Comparison of ENCODE assay signal across 1 cellular context in the genomic region with DNA sequence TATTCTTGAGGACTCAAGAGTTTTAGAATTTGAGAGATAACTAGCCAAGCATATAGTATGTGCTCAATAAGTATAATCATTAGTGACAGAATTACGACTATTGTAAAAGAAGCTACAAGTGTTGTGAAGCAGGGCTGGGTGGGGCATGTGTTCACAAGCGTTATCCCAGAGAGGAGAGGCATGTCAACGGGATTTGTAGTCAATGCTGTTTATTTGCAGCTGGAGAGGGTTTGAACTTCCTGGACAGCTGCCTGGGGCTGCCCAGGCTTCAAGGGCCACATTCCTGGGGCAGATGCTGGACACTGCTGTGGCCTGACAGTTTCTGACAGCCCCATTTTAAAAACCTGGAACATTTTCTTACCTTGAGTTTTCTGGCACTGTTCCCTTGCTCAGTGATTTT.
TF ChIP-seq lines count a peak whose summit lies in the region.

No MANE protein-coding gene starts in this region.

TF ChIP-seq in WTC11, 78 proteins besides CTCF, POLR2A, EP300 and RAD21 (continued from another document):
- TF ChIP-seq, protein P1, sequence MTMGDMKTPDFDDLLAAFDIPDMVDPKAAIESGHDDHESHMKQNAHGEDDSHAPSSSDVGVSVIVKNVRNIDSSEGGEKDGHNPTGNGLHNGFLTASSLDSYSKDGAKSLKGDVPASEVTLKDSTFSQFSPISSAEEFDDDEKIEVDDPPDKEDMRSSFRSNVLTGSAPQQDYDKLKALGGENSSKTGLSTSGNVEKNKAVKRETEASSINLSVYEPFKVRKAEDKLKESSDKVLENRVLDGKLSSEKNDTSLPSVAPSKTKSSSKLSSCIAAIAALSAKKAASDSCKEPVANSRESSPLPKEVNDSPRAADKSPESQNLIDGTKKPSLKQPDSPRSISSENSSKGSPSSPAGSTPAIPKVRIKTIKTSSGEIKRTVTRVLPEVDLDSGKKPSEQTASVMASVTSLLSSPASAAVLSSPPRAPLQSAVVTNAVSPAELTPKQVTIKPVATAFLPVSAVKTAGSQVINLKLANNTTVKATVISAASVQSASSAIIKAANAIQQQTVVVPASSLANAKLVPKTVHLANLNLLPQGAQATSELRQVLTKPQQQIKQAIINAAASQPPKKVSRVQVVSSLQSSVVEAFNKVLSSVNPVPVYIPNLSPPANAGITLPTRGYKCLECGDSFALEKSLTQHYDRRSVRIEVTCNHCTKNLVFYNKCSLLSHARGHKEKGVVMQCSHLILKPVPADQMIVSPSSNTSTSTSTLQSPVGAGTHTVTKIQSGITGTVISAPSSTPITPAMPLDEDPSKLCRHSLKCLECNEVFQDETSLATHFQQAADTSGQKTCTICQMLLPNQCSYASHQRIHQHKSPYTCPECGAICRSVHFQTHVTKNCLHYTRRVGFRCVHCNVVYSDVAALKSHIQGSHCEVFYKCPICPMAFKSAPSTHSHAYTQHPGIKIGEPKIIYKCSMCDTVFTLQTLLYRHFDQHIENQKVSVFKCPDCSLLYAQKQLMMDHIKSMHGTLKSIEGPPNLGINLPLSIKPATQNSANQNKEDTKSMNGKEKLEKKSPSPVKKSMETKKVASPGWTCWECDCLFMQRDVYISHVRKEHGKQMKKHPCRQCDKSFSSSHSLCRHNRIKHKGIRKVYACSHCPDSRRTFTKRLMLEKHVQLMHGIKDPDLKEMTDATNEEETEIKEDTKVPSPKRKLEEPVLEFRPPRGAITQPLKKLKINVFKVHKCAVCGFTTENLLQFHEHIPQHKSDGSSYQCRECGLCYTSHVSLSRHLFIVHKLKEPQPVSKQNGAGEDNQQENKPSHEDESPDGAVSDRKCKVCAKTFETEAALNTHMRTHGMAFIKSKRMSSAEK (CRISPR knock-in tag; IDR thresholded peaks at IDR 0.05; ENCODE audit: borderline replicate concordance): no peak
- TF ChIP-seq ELF4 (CRISPR knock-in tag; IDR thresholded peaks at IDR 0.05; ENCODE audit: low read depth) (no peak), TP53 (CRISPR knock-in tag; IDR thresholded peaks at IDR 0.05) (no peak), GRHL2 (CRISPR knock-in tag; IDR thresholded peaks at IDR 0.05; ENCODE audit: insufficient replicate concordance, severe bottlenecking) (no peak), TCF7 (CRISPR knock-in tag; IDR thresholded peaks at IDR 0.05; ENCODE audit: low read depth) (no peak), NFATC4 (CRISPR knock-in tag; IDR thresholded peaks at IDR 0.05) (no peak), HMGA2 (CRISPR knock-in tag; IDR thresholded peaks at IDR 0.05) (no peak), ZNF121 (CRISPR knock-in tag; IDR thresholded peaks at IDR 0.05) (no peak)
- TF ChIP-seq, protein P2, sequence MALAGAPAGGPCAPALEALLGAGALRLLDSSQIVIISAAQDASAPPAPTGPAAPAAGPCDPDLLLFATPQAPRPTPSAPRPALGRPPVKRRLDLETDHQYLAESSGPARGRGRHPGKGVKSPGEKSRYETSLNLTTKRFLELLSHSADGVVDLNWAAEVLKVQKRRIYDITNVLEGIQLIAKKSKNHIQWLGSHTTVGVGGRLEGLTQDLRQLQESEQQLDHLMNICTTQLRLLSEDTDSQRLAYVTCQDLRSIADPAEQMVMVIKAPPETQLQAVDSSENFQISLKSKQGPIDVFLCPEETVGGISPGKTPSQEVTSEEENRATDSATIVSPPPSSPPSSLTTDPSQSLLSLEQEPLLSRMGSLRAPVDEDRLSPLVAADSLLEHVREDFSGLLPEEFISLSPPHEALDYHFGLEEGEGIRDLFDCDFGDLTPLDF (CRISPR knock-in tag; IDR thresholded peaks at IDR 0.05): no peak
- TF ChIP-seq, protein P3, sequence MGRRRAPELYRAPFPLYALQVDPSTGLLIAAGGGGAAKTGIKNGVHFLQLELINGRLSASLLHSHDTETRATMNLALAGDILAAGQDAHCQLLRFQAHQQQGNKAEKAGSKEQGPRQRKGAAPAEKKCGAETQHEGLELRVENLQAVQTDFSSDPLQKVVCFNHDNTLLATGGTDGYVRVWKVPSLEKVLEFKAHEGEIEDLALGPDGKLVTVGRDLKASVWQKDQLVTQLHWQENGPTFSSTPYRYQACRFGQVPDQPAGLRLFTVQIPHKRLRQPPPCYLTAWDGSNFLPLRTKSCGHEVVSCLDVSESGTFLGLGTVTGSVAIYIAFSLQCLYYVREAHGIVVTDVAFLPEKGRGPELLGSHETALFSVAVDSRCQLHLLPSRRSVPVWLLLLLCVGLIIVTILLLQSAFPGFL (CRISPR knock-in tag; IDR thresholded peaks at IDR 0.05; ENCODE audit: borderline replicate concordance): no peak
- TF ChIP-seq, protein P4, sequence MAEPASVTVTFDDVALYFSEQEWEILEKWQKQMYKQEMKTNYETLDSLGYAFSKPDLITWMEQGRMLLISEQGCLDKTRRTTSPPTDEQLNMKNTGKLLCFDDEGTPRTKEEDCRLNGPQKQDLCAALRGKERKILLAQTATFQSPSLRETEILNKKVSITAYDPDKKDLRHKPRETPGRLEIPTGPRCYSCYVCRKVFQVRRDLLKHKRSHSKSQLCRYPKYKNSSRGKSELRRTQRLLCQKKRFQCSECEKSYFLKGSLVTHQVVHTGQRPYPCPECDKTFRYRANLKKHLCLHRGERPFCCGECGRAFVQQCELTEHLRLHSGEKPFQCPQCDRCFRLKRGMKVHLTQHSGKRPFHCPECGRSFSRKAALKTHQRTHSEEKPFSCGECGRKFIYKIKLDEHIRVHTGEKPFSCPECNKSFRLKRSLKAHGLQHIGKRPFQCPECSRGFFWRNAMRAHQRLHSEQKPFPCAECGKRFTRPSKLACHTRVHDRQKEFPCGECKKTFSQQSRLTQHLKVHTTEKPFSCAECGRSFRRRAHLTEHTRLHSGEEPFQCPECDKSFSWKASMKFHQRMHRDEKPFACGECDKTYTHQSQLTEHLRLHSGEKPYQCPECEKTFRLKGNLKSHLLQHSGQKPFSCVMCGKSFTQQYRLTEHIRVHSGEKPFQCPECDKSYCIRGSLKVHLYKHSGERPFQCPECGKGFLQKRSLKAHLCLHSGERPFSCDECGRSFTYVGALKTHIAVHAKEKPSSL (CRISPR knock-in tag; conservative IDR thresholded peaks at IDR 0.05): no peak
- TF ChIP-seq, protein P5, sequence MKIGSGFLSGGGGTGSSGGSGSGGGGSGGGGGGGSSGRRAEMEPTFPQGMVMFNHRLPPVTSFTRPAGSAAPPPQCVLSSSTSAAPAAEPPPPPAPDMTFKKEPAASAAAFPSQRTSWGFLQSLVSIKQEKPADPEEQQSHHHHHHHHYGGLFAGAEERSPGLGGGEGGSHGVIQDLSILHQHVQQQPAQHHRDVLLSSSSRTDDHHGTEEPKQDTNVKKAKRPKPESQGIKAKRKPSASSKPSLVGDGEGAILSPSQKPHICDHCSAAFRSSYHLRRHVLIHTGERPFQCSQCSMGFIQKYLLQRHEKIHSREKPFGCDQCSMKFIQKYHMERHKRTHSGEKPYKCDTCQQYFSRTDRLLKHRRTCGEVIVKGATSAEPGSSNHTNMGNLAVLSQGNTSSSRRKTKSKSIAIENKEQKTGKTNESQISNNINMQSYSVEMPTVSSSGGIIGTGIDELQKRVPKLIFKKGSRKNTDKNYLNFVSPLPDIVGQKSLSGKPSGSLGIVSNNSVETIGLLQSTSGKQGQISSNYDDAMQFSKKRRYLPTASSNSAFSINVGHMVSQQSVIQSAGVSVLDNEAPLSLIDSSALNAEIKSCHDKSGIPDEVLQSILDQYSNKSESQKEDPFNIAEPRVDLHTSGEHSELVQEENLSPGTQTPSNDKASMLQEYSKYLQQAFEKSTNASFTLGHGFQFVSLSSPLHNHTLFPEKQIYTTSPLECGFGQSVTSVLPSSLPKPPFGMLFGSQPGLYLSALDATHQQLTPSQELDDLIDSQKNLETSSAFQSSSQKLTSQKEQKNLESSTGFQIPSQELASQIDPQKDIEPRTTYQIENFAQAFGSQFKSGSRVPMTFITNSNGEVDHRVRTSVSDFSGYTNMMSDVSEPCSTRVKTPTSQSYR (CRISPR knock-in tag; IDR thresholded peaks at IDR 0.05): no peak
- TF ChIP-seq, protein P6, sequence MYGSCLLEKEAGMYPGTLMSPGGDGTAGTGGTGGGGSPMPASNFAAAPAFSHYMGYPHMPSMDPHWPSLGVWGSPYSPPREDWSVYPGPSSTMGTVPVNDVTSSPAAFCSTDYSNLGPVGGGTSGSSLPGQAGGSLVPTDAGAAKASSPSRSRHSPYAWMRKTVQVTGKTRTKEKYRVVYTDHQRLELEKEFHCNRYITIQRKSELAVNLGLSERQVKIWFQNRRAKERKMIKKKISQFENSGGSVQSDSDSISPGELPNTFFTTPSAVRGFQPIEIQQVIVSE (CRISPR knock-in tag; IDR thresholded peaks at IDR 0.05; ENCODE audit: borderline replicate concordance): no peak
- TF ChIP-seq, protein P7, sequence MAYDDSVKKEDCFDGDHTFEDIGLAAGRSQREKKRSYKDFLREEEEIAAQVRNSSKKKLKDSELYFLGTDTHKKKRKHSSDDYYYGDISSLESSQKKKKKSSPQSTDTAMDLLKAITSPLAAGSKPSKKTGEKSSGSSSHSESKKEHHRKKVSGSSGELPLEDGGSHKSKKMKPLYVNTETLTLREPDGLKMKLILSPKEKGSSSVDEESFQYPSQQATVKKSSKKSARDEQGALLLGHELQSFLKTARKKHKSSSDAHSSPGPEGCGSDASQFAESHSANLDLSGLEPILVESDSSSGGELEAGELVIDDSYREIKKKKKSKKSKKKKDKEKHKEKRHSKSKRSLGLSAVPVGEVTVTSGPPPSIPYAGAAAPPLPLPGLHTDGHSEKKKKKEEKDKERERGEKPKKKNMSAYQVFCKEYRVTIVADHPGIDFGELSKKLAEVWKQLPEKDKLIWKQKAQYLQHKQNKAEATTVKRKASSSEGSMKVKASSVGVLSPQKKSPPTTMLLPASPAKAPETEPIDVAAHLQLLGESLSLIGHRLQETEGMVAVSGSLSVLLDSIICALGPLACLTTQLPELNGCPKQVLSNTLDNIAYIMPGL (CRISPR knock-in tag; IDR thresholded peaks at IDR 0.05): no peak
- TF ChIP-seq, protein P8, sequence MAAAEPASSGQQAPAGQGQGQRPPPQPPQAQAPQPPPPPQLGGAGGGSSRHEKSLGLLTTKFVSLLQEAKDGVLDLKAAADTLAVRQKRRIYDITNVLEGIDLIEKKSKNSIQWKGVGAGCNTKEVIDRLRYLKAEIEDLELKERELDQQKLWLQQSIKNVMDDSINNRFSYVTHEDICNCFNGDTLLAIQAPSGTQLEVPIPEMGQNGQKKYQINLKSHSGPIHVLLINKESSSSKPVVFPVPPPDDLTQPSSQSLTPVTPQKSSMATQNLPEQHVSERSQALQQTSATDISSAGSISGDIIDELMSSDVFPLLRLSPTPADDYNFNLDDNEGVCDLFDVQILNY (CRISPR knock-in tag; IDR thresholded peaks at IDR 0.05): no peak
